ENCODE assay signal across 8 cellular contexts in genomic region chr2:127479219-127479825, GRCh38. TPM values are rescaled to one million over a fixed set of nuclear protein-coding genes. Genes with fewer than 3 reads are reported as not detected.
DNase-seq lines count a peak whose midpoint lies in the region; ATAC-seq, FAIRE-seq and TF ChIP-seq lines count a peak whose summit lies in the region.

No MANE protein-coding gene starts in this region.

- no peaks in the 10 kb centered on the region for H3K9me3 ChIP-seq in pancreas

- peaks cover 0 to 18% (median 13%) of the 10 kb centered on the region in 3 donors for H3K36me3 ChIP-seq in pancreas

- WGBS in pancreas, 2 donors: 48 to 57% methylated on average over 5 of the region's 5 CpGs

- DNase-seq in GM12864 (ENCODE audit: low read depth) (peak; percentile 16), NCI-H1092 treated with DMSO at 0.1 percent for 48 hours (lab: John Stamatoyannopoulos, UW) (peak; percentile 40), SW 1271 (lab: John Stamatoyannopoulos, UW) (peak; percentile 17 to 72), fibroblast of the conjunctiva (ENCODE audit: low read depth) (peak; percentile 59), pancreas (no peak), NCI-H187 (lab: John Stamatoyannopoulos, UW) (no peak)

- H3K27ac ChIP-seq in pancreas: no peak overlapping the region

- no peaks in the 10 kb centered on the region for H3K4me1 ChIP-seq in pancreas

- peak; percentile 63 to 92 (median 90) for ATAC-seq in pancreas
- no peak for ATAC-seq in HG03457 (IDR thresholded peaks at IDR 0.05; ENCODE audit: unreplicated experiment)

- intact Hi-C loops in pancreas (cut with DNase I): loop anchor here in 1 of 3 donors (10.0 kb wide), 1 partner anchor 275 kb away; no protein-coding TSS in a partner anchor

- H3K4me3 ChIP-seq in GM12864 (ENCODE audit: low read depth, low read length): no peak overlapping the region
- no peak overlapping the region for H3K4me3 ChIP-seq in pancreas

- no peaks in the 10 kb centered on the region for H3K27me3 ChIP-seq in pancreas

- FAIRE-seq in A204.1 (lab: Jason Lieb, UNC) (peak; percentile 93), pancreas (lab: Jason Lieb, UNC) (peak; percentile 69)

- TF ChIP-seq CTCF in GM12864 (IDR thresholded peaks at IDR 0.05; ENCODE audit: low read depth, low read length, missing control alignments) (peak; percentile 59), pancreas (IDR thresholded peaks at IDR 0.05) (peak; percentile 11 to 42 (median 37))

RNA-seq across cellular contexts. Expression of gene IWS1, which starts 47.0 kb away (rescaled TPM):
- total RNA-seq in pancreas: 10 to 100 TPM in 5 of 6 donors, 1 to 10 TPM in 1; 9.7 to 20.3 (median 12.1) TPM
- 10 to 100 TPM; 16.0 to 22.3 TPM for polyA plus RNA-seq in pancreas

RNA-seq across cellular contexts. Expression of gene MYO7B, which starts 56.2 kb away (rescaled TPM):
- 1 to 10 TPM in 2 of 6 donors, under 1 TPM in 4; 0.12 to 1.4 (median 0.58) TPM for total RNA-seq in pancreas
- 1 to 10 TPM in 1 of 2 donors, under 1 TPM in 1; 0.80 to 1.5 TPM for polyA plus RNA-seq in pancreas

Comparison
In these comparisons a context has a peak if more than half of its experiments do, and no peak if none do; other contexts are left out.
1. DNase-seq: peak in GM12864 (single experiment), NCI-H1092 treated with DMSO at 0.1 percent for 48 hours (single experiment), SW 1271 (2 of 2) and fibroblast of the conjunctiva (single experiment); none in pancreas (0 of 6) and NCI-H187 (0 of 2).